Comparison of ENCODE assay signal across 11 cellular contexts in the genomic region with DNA sequence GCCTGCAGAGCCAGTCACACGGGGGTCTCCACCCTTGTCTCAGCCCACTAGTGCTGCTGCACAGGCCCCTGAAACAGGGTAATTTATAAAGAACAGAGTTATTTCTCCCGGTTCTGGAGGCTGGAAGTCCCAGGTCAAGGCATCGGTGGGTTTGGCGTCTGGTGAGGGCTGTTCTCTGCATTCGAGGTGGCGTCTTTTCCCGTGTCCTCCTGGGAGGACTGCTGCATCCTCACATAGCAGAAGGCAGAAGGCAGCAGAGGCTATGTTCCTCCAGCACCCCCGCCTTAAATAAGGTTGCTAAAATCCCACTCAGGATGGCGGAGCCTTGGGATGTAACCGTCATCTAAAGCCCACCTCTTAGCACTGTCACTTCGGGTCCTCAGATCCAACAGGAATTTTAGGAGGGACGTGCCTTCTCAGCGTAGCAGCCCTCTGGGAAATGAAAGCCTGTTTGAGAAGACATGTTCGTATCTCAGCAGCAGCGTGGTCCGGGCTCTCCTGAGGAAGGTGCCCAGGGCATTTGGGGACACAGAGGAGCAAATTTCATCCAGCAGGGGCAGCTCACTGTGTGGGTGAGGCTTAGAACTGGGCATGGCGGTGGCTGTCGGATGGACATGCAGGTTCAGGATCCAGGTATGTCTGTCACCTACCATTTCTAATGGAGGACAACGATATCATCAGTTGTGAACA.
"Had no signal": no experiment of that assay in that cellular context is flagged by ENCODE, and none has a peak within 500 bp of the region (broad histone marks: within the 10 kb centered on the region; RNA-seq: fewer than 3 reads in every experiment).

No MANE protein-coding gene starts in this region.

- H3K27ac Mint-ChIP-seq: activated CD8-positive, alpha-beta memory T cell treated with anti-CD3 and anti-CD28 coated beads, Interleukin-2, amount 10 ng/mL, durations not matched to agents 7 days and 5 days had no signal

- H3K27me3 Mint-ChIP-seq: activated CD8-positive, alpha-beta memory T cell treated with anti-CD3 and anti-CD28 coated beads, Interleukin-2, amount 10 ng/mL, durations not matched to agents 7 days and 5 days had no signal

- H3K9me3 Mint-ChIP-seq: activated T-helper 2 cell treated with anti-CD3 and anti-CD28 coated beads, Interferon-gamma antibody, Interleukin-2, Interleukin-4, amounts not matched to agents 10 μg/mL and 5 μg/mL and 100 μg/mL, durations not matched to agents 14 hours and 24 hours and 36 hours had no signal

- DNase-seq: activated CD4-positive, CD25-positive, alpha-beta regulatory T cell; activated CD8-positive, alpha-beta memory T cell treated with anti-CD3 and anti-CD28 coated beads, Interleukin-2, amount 10 ng/mL, durations not matched to agents 7 days and 5 days; activated T-cell treated with anti-CD3 and anti-CD28 coated beads, Interleukin-2, amount 50 U/mL, for 1 hour; erythroblast; ovary; stimulated activated CD4-positive, alpha-beta T cell treated with anti-CD3 and anti-CD28 coated beads, Interleukin-15, amount 100 ng/mL, for 24 hours; stimulated activated CD4-positive, alpha-beta T cell treated with anti-CD3 and anti-CD28 coated beads, Interleukin-4, amount 100 ng/mL, for 1 hour; stimulated activated naive CD4-positive, alpha-beta T cell; transverse colon had no signal

- H3K4me3 Mint-ChIP-seq: activated CD8-positive, alpha-beta memory T cell treated with anti-CD3 and anti-CD28 coated beads, Interleukin-2, amount 10 ng/mL, durations not matched to agents 7 days and 5 days had no signal

- H3K27ac ChIP-seq: cardiac muscle cell, ovary, transverse colon had no signal
